ENCODE assay signal across 36 cellular contexts in genomic region chr5:170143710-170144109, GRCh38. TPM values are rescaled to one million over a fixed set of nuclear protein-coding genes. Genes with fewer than 3 reads are reported as not detected.
"Had no signal": no experiment of that assay in that cellular context is flagged by ENCODE, and none has a peak within 500 bp of the region (broad histone marks: within the 10 kb centered on the region; RNA-seq: fewer than 3 reads in every experiment).

No MANE protein-coding gene starts in this region.

- H3K9me3 ChIP-seq: esophagus squamous epithelium, heart right ventricle, left lung, mucosa of descending colon, neutrophil, prostate gland, right atrium auricular region, thoracic aorta, tibial nerve, upper lobe of right lung, uterus had no signal

- H3K36me3 Mint-ChIP-seq: mesothelial cell of epicardium; naive B cell; natural killer cell treated with Interleukin-12 subunit alpha and Interleukin-12 subunit beta and Interleukin-15 and Interleukin-18, amount 100 ng/mL, for 72 hours; stimulated activated naive B cell treated with anti-CD40 and anti-IgM and Interleukin-4, amounts not matched to agents 10 μg/mL and 1 μg/mL and 100 μg/mL, for 72 hours had no signal

- ATAC-seq: left cardiac atrium; left lung; mucosa of descending colon; sciatic nerve; stimulated activated naive B cell treated with anti-CD40 and anti-IgM and Interleukin-4, amounts not matched to agents 10 μg/mL and 1 μg/mL and 100 μg/mL, for 72 hours; upper lobe of right lung had no signal

- H3K36me3 ChIP-seq: esophagus squamous epithelium, heart right ventricle, left lung, neutrophil, prostate gland, right atrium auricular region, thoracic aorta, tibial nerve, upper lobe of right lung, uterus had no signal

- H3K4me1 Mint-ChIP-seq: mesothelial cell of epicardium had no signal

- H3K4me1 ChIP-seq: esophagus squamous epithelium, heart right ventricle, left lung, prostate gland, right atrium auricular region, tibial nerve, upper lobe of right lung, uterus had no signal

- H3K9me3 Mint-ChIP-seq: mesothelial cell of epicardium; natural killer cell treated with Interleukin-12 subunit alpha and Interleukin-12 subunit beta and Interleukin-15 and Interleukin-18, amount 100 ng/mL, for 72 hours; neural crest cell; stimulated activated naive B cell treated with anti-CD40 and anti-IgM and Interleukin-4, amounts not matched to agents 10 μg/mL and 1 μg/mL and 100 μg/mL, for 72 hours; stimulated activated naive CD8-positive, alpha-beta T cell treated with anti-CD3 and anti-CD28 coated beads, Interleukin-15, Interleukin-2, amounts not matched to agents 100 ng/mL and 50 ng/mL, for 24 hours had no signal

- DNase-seq: dorsolateral prefrontal cortex; effector CD8-positive, alpha-beta T cell; esophagus squamous epithelium; foreskin melanocyte; glutamatergic neuron; heart right ventricle; hippocampal formation; left cardiac atrium; left lung; mesenchymal stem cell; mucosa of descending colon; naive B cell; stimulated activated CD4-positive, alpha-beta T cell treated with anti-CD3 and anti-CD28 coated beads, Interleukin-12 subunit alpha, Interleukin-12 subunit beta, amount 100 ng/mL, for 4 hours; stimulated activated CD4-positive, alpha-beta T cell treated with anti-CD3 and anti-CD28 coated beads, Interleukin-1b, Interleukin-23, amount 100 ng/mL, for 48 hours; stimulated activated CD4-positive, alpha-beta T cell treated with anti-CD3 and anti-CD28 coated beads, Interleukin-4, amount 100 ng/mL, for 1 hour; stimulated activated naive B cell treated with anti-CD40 and anti-IgM and Interleukin-4, amounts not matched to agents 10 μg/mL and 1 μg/mL and 100 μg/mL, for 72 hours; upper lobe of right lung; uterus had no signal

- H3K4me3 ChIP-seq: dorsolateral prefrontal cortex, esophagus squamous epithelium, heart right ventricle, left lung, mucosa of descending colon, prostate gland, right atrium auricular region, smooth muscle cell, thoracic aorta, tibial nerve, upper lobe of right lung, uterus had no signal

- FAIRE-seq: colon, endothelial cell of umbilical vein, islet of Langerhans had no signal

- H3K4me3 Mint-ChIP-seq: mesothelial cell of epicardium; naive B cell; natural killer cell treated with Interleukin-12 subunit alpha and Interleukin-12 subunit beta and Interleukin-15 and Interleukin-18, amount 100 ng/mL, for 72 hours; neural crest cell; stimulated activated naive B cell treated with anti-CD40 and anti-IgM and Interleukin-4, amounts not matched to agents 10 μg/mL and 1 μg/mL and 100 μg/mL, for 72 hours; stimulated activated naive CD8-positive, alpha-beta T cell treated with anti-CD3 and anti-CD28 coated beads, Interleukin-15, Interleukin-2, amounts not matched to agents 100 ng/mL and 50 ng/mL, for 24 hours had no signal

- H3K4me2 ChIP-seq: smooth muscle cell had no signal

- H3K27ac ChIP-seq: dorsolateral prefrontal cortex, esophagus squamous epithelium, heart right ventricle, left lung, neutrophil, prostate gland, right atrium auricular region, thoracic aorta, tibial nerve, upper lobe of right lung, uterus had no signal

- H3K27ac Mint-ChIP-seq: mesothelial cell of epicardium; naive B cell; natural killer cell treated with Interleukin-12 subunit alpha and Interleukin-12 subunit beta and Interleukin-15 and Interleukin-18, amount 100 ng/mL, for 72 hours; stimulated activated naive B cell treated with anti-CD40 and anti-IgM and Interleukin-4, amounts not matched to agents 10 μg/mL and 1 μg/mL and 100 μg/mL, for 72 hours; stimulated activated naive CD8-positive, alpha-beta T cell treated with anti-CD3 and anti-CD28 coated beads, Interleukin-15, Interleukin-2, amounts not matched to agents 100 ng/mL and 50 ng/mL, for 24 hours had no signal

- H3K27me3 ChIP-seq: dorsolateral prefrontal cortex, esophagus squamous epithelium, heart right ventricle, left lung, neutrophil, right atrium auricular region, tibial nerve, upper lobe of right lung, uterus had no signal

RNA-seq across cellular contexts. Expression of gene FOXI1, which starts 38.0 kb away (rescaled TPM):
- total RNA-seq: dorsolateral prefrontal cortex, endothelial cell of umbilical vein, epithelial cell of proximal tubule, esophagus squamous epithelium, heart right ventricle, kidney epithelial cell, left cardiac atrium, left lung, lung microvascular endothelial cell, mesothelial cell of epicardium, neural crest cell, omental fat pad, right atrium auricular region, sciatic nerve, smooth muscle cell, thoracic aorta, upper lobe of right lung, uterus had no signal
- polyA plus RNA-seq: endothelial cell of umbilical vein, heart right ventricle, smooth muscle cell had no signal
